ENCODE assay signal across 8 cellular contexts in the genomic region with DNA sequence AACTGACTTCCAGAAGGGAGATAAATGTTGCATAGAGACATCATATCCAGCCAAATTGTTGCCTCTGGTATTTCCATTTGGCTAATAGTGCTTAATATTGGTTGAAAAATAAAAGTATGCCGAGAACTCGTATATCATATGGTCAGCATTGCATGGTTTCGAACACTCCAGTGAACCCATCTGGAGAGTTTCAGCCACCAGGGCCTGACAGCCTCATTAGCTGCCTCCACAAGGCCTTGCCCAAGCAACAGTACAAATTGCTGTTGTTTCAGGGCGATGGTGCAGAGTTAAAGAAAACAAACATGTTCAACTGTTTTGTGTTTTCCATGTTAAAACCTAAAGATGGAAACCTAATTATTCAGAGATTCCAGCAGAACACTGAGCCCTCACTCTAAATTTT. TPM values are rescaled to one million over a fixed set of nuclear protein-coding genes. Genes with fewer than 3 reads are reported as not detected.
"Had no signal": no experiment of that assay in that cellular context is flagged by ENCODE, and none has a peak within 500 bp of the region (broad histone marks: within the 10 kb centered on the region; RNA-seq: fewer than 3 reads in every experiment).

No MANE protein-coding gene starts in this region.

- ATAC-seq: HepG2, K562 had no signal

- DNase-seq: IMR-90, KBM-7 had no signal

- H3K4me3 ChIP-seq: K562 had no signal

- H3K27ac ChIP-seq: HL-60 had no signal

RNA-seq across cellular contexts. Expression of a gene that starts 28.5 kb away (rescaled TPM):
- total RNA-seq: HepG2, HT-29, HT1080, IMR-90, K562 had no signal
- polyA plus RNA-seq: HepG2, IgD-negative memory B cell, IMR-90, K562 had no signal
